ENCODE assay signal across 2 cellular contexts in the genomic region with DNA sequence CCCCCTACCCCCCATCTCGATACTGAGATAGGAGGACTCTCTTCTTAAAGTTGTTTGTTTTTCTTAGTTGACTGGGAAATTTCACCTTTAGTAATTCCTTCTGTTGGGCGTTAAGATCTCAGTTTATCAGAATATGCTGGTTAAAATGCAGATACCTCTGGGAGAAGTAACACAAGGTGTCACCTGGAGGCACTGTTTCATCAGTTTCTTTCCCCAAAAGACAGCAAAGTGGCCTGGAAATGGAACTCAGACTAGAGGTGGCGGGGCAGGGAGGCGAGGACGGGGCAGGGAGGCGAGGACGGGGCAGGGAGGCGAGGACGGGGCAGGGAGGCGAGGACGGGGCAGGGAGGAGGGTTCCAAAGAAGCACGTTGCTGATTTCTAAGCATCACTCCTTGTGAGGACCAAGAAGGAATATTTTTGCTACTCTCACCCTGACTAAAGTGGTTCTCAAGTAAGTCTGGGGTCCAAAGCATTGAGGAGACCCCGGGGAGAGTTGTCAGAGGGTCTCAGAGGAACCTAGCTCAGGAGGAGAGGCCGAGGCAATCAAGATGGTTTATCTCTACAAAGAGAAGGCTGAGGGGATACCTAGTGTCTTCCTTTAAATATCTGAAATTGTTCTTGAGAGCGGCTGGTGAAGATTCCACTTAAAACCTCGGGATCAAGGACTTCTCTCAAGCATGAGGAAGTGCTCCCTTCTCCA.
TF ChIP-seq lines count a peak whose summit lies in the region.

No MANE protein-coding gene starts in this region.

TF ChIP-seq in SK-N-SH, 30 proteins besides CTCF, POLR2A, EP300 and RAD21 (continued from another document):
- no peak for TF ChIP-seq REST (IDR thresholded peaks at IDR 0.05; ENCODE audit: low read depth, low read length)
- TF ChIP-seq FOXM1 (IDR thresholded peaks at IDR 0.05; ENCODE audit: low read depth): no peak
- no peak for TF ChIP-seq MEF2A (IDR thresholded peaks at IDR 0.05; ENCODE audit: borderline replicate concordance, low read depth)

TF ChIP-seq in SK-N-SH treated with all-trans-retinoic acid at 6 μM for 48 hours, 23 proteins besides CTCF, POLR2A, EP300 and RAD21 (continued from another document):
- TF ChIP-seq ISL1 (CRISPR knock-in tag; IDR thresholded peaks at IDR 0.05) (no peak), ZNF70 (CRISPR knock-in tag; IDR thresholded peaks at IDR 0.05) (no peak), TCF4 (CRISPR knock-in tag; IDR thresholded peaks at IDR 0.05; ENCODE audit: borderline replicate concordance) (no peak), TSHZ2 (CRISPR knock-in tag; IDR thresholded peaks at IDR 0.05) (no peak), BACH2 (CRISPR knock-in tag; IDR thresholded peaks at IDR 0.05; ENCODE audit: borderline replicate concordance) (no peak), GLIS3 (CRISPR knock-in tag; IDR thresholded peaks at IDR 0.05) (no peak), SNAI2 (CRISPR knock-in tag; IDR thresholded peaks at IDR 0.05) (no peak)
